24 cellular contexts compared by ENCODE assay signal in the genomic region with DNA sequence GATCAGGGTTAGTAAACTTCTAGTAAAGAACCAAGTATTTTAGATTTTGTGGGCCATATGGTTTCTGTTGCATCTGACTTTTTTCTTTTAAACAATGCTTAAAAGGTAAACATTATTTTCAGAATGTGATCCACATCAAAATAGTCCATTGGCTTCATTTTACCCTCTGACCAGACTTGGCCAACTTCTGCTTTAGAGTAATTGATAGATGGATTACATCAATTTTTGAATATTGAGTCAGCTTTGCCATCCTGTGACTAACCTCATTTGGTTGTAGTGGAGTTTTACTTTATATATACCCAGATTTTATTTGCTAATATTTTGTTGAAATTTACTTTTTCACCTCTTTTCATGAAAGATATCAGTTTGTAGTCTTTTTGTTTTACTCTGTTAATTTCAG.
A peak's percentile ranks its signal among the peaks of the same experiment; 100 is the strongest.
DNase-seq lines count a peak whose midpoint lies in the region; ATAC-seq, FAIRE-seq and TF ChIP-seq lines count a peak whose summit lies in the region.
"Had no signal": no experiment of that assay in that cellular context is flagged by ENCODE, and none has a peak within 500 bp of the region (broad histone marks: within the 10 kb centered on the region; RNA-seq: fewer than 3 reads in every experiment).

No MANE protein-coding gene starts in this region.

- intact Hi-C loops in activated CD4-positive, alpha-beta memory T cell treated with anti-CD3 and anti-CD28 coated beads for 36 hours (cut with micrococcal nuclease) = no loop called here

- H3K4me1 ChIP-seq in tibial nerve = no peaks in the 10 kb centered on the region
- H3K4me1 ChIP-seq: BLaER1 had no signal

- H3K27ac Mint-ChIP-seq in activated CD4-positive, alpha-beta memory T cell treated with anti-CD3 and anti-CD28 coated beads for 36 hours = no peak overlapping the region
- H3K27ac Mint-ChIP-seq: CD4-positive, alpha-beta T cell had no signal

- no peak overlapping the region for H3K27ac ChIP-seq in tibial nerve
- H3K27ac ChIP-seq: BLaER1 had no signal

- TF ChIP-seq POLR2A in tibial nerve (IDR thresholded peaks at IDR 0.05) = no peak

- TF ChIP-seq EP300 in tibial nerve (IDR thresholded peaks at IDR 0.05) = no peak

- DNase-seq in ELR (ENCODE audit: low read depth) = peak; percentile 55
- DNase-seq in M059J (ENCODE audit: low read depth) = peak; percentile 28
- DNase-seq in bronchial epithelial cell (ENCODE audit: low read depth) = peak; percentile 45
- peak; percentile 50 to 74 for DNase-seq in foreskin fibroblast
- no peak for DNase-seq in tibial nerve (ENCODE audit: low spot score in 2 of 2)
- no peak for DNase-seq in activated CD4-positive, alpha-beta memory T cell treated with anti-CD3 and anti-CD28 coated beads for 36 hours
- DNase-seq: CD4-positive, alpha-beta T cell; COR-L47; DMS79 treated with DMSO at 0.1 percent for 48 hours; NCI-H1105; NCI-H2029 treated with DMSO at 0.1 percent for 48 hours; NCI-H2171; NCI-H345; NCI-H524; NCI-H774; NK-92 treated with Interleukin-12 subunit alpha and Interleukin-12 subunit beta, amount 100 ng/mL, for 24 hours; Right ventricle myocardium superior had no signal

- TF ChIP-seq CTCF in bronchial epithelial cell (IDR thresholded peaks at IDR 0.05; ENCODE audit: insufficient read depth, low read length, severe bottlenecking) (no peak), foreskin fibroblast (IDR thresholded peaks at IDR 0.05; ENCODE audit: low read depth, low read length) (no peak), tibial nerve (IDR thresholded peaks at IDR 0.05) (no peak)

- no peaks in the 10 kb centered on the region for H3K27me3 Mint-ChIP-seq in activated CD4-positive, alpha-beta memory T cell treated with anti-CD3 and anti-CD28 coated beads for 36 hours
- H3K27me3 Mint-ChIP-seq: CD4-positive, alpha-beta T cell had no signal

- no peak overlapping the region for H3K4me3 ChIP-seq in bronchial epithelial cell (ENCODE audit: low read depth, low read length)
- no peak overlapping the region for H3K4me3 ChIP-seq in foreskin fibroblast (ENCODE audit: low read depth in 1 of 2, low read length in 2 of 2)
- no peak overlapping the region for H3K4me3 ChIP-seq in tibial nerve
- H3K4me3 ChIP-seq: BLaER1, K562 had no signal

- peaks cover 2% of the 10 kb centered on the region for H3K9me3 Mint-ChIP-seq in activated CD4-positive, alpha-beta memory T cell treated with anti-CD3 and anti-CD28 coated beads for 36 hours
- H3K9me3 Mint-ChIP-seq: CD4-positive, alpha-beta T cell had no signal

- no peaks in the 10 kb centered on the region for H3K4me1 Mint-ChIP-seq in activated CD4-positive, alpha-beta memory T cell treated with anti-CD3 and anti-CD28 coated beads for 36 hours (ENCODE audit: low read depth)

- CTCF ChIA-PET in activated CD4-positive, alpha-beta memory T cell treated with anti-CD3 and anti-CD28 coated beads for 36 hours (lab: Charles Lee) = no interaction called here

- POLR2A ChIA-PET in activated CD4-positive, alpha-beta memory T cell treated with anti-CD3 and anti-CD28 coated beads for 36 hours (lab: Charles Lee) = no interaction called here

- H3K36me3 Mint-ChIP-seq in activated CD4-positive, alpha-beta memory T cell treated with anti-CD3 and anti-CD28 coated beads for 36 hours = no peaks in the 10 kb centered on the region

- no peak for FAIRE-seq in bronchial epithelial cell (lab: Jason Lieb, UNC)
- FAIRE-seq: GM18507, H1, K562, RCC 7860 had no signal

- H3K36me3 ChIP-seq in bronchial epithelial cell (ENCODE audit: control insufficient read depth, insufficient read depth, low read length) = no peaks in the 10 kb centered on the region
- H3K36me3 ChIP-seq in tibial nerve = no peaks in the 10 kb centered on the region
- H3K36me3 ChIP-seq: BLaER1 had no signal

- no peak overlapping the region for H3K4me3 Mint-ChIP-seq in activated CD4-positive, alpha-beta memory T cell treated with anti-CD3 and anti-CD28 coated beads for 36 hours
- H3K4me3 Mint-ChIP-seq: CD4-positive, alpha-beta T cell had no signal

- ATAC-seq in GM21717 (IDR thresholded peaks at IDR 0.05; ENCODE audit: unreplicated experiment) (no peak), GM18868 (IDR thresholded peaks at IDR 0.05; ENCODE audit: unreplicated experiment) (no peak)
- ATAC-seq: K562 had no signal

- H3K27me3 ChIP-seq in bronchial epithelial cell (ENCODE audit: control insufficient read depth, insufficient read depth, low read length) = no peaks in the 10 kb centered on the region
- no peaks in the 10 kb centered on the region for H3K27me3 ChIP-seq in tibial nerve
- H3K27me3 ChIP-seq: BLaER1 had no signal

- no peaks in the 10 kb centered on the region for H3K9me3 ChIP-seq in tibial nerve
- H3K9me3 ChIP-seq: BLaER1 had no signal

Comparison
In these comparisons a context has a peak if more than half of its experiments do, and no peak if none do; other contexts are left out.
1. DNase-seq: peak in ELR (single experiment), M059J (single experiment), bronchial epithelial cell (single experiment) and foreskin fibroblast (2 of 2); none in tibial nerve (0 of 2) and activated CD4-positive, alpha-beta memory T cell treated with anti-CD3 and anti-CD28 coated beads for 36 hours (single experiment).